8 cellular contexts compared by ENCODE assay signal in the genomic region with DNA sequence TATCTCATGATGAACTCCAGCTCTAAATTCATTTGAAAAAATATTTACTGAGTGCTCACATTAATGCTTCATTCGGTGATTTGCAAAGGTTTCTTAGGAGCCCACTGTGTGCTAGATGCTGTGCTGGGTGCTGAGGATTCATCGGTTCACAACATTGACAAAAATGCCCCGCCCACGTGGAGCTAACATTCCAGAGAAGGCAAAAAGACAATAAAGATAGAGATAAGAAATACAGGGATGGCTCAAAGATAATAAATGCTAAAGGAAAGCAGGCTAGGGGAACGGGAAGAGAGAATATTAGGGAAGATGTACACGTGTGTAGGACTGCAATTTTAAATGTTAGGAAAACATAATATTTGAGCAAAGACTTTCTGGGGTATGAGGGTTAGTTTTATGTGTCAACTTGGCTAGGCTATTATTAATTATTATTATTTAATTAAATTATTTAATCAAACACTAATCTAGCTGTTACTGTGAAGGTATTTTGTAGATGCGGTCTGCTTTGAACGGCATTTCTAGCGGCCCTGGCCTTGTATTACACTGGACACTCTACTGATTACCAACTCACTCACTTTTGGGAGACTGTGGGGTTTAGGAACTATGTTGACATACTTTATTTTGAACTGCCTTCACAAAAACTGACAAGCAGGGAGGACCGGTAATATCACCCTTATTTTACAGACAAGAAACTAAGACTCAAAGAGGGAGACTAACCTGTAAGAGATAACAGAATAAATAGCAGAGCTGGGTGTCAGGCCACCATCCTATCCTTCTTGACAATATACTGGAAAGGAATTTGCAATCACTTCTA.
DNase-seq lines count a peak whose midpoint lies in the region; ATAC-seq and TF ChIP-seq lines count a peak whose summit lies in the region.

No MANE protein-coding gene starts in this region.

- H3K9me2 ChIP-seq in OCI-LY1 (ENCODE audit: low read depth, low read length) = no peaks in the 10 kb centered on the region

- peak overlapping the region; percentile 39 for H3K4me3 ChIP-seq in Caco-2 (ENCODE audit: low read depth, low read length)
- H3K4me3 ChIP-seq in OCI-LY1 (ENCODE audit: low read depth, low read length, poor library complexity, severe bottlenecking) = peak overlapping the region; percentile 95
- peak overlapping the region; percentile 100 for H3K4me3 ChIP-seq in endocrine pancreas (ENCODE audit: control insufficient read depth, insufficient read depth, low read length)
- peak overlapping the region; percentile 92 for H3K4me3 ChIP-seq in osteoblast (ENCODE audit: insufficient read depth, low read length)

- no TSS peak for BruUV-seq in Caco-2 (replicated peaks; lab: Mats Ljungman, UMichigan)

- no peak overlapping the region for H2AFZ ChIP-seq in OCI-LY1 (ENCODE audit: low read length)
- peak overlapping the region; percentile 92 for H2AFZ ChIP-seq in osteoblast (ENCODE audit: low read length)

- H3K9me3 Mint-ChIP-seq in Caco-2 (ENCODE audit: unreplicated experiment) = no peaks in the 10 kb centered on the region

- CTCF ChIA-PET in Caco-2 (lab: Charles Lee) = interaction anchor here (0.6 to 1.0 kb wide), 2 partner anchors 188 to 272 kb away, joined by 3 to 6 read pairs; no protein-coding TSS in a partner anchor

- H3K9ac ChIP-seq in OCI-LY1 (ENCODE audit: low read length) (peak overlapping the region; percentile 98), endocrine pancreas (ENCODE audit: control insufficient read depth, insufficient read depth, low read length) (no peak overlapping the region)

- TF ChIP-seq CTCF in Caco-2 (IDR thresholded peaks at IDR 0.05; ENCODE audit: insufficient read depth in 1 of 2, low read depth in 1 of 2, low read length in 1 of 2, severe bottlenecking in 1 of 2, unreplicated experiment in 1 of 2) (no peak), OCI-LY1 (IDR thresholded peaks at IDR 0.05; ENCODE audit: low read length) (no peak), osteoblast (IDR thresholded peaks at IDR 0.05; ENCODE audit: extremely low read depth, low read depth, low read length) (no peak)

- H3K4me1 ChIP-seq in Caco-2 = peaks cover 16% of the 10 kb centered on the region
- peaks cover 44% of the 10 kb centered on the region for H3K4me1 ChIP-seq in OCI-LY1 (ENCODE audit: insufficient read depth, low read length, severe bottlenecking)
- peaks cover 2% of the 10 kb centered on the region for H3K4me1 ChIP-seq in endocrine pancreas (ENCODE audit: control insufficient read depth, insufficient read depth, low read length)
- peaks cover 27% of the 10 kb centered on the region for H3K4me1 ChIP-seq in osteoblast (ENCODE audit: insufficient read depth, low read length)

- POLR2A ChIA-PET in Caco-2 (lab: Charles Lee) = interaction anchor here (0.6 to 1.5 kb wide), 3 partner anchors 61 to 249 kb away, joined by 3 to 21 read pairs (median 3); partner anchors contain the start of gene IRF2

- H3K27ac ChIP-seq in OCI-LY1 (ENCODE audit: low read depth, low read length, poor library complexity, severe bottlenecking) (no peak overlapping the region), osteoblast (ENCODE audit: low read depth, low read length) (peak overlapping the region; percentile 81)

- peaks cover 14% of the 10 kb centered on the region; the same call in 1 of the 2 replicates for H3F3A ChIP-seq in OCI-LY1 (ENCODE audit: insufficient read depth, low read length)

- H3K27me3 ChIP-seq in Caco-2 (replicated peaks; ENCODE audit: control insufficient read depth, insufficient read depth, low read length) = no peaks in the 10 kb centered on the region
- H3K27me3 ChIP-seq in OCI-LY1 (ENCODE audit: insufficient read depth, low read length) = no peaks in the 10 kb centered on the region
- H3K27me3 ChIP-seq in endocrine pancreas (ENCODE audit: control insufficient read depth, insufficient read depth, low read length) = no peaks in the 10 kb centered on the region
- H3K27me3 ChIP-seq in osteoblast (ENCODE audit: insufficient read depth, low read length) = no peaks in the 10 kb centered on the region

- DNase-seq in Caco-2 (peak; percentile 56 to 57), osteoblast (ENCODE audit: insufficient read length, low spot score, missing footprints) (peak; percentile 23), NCI-H774 (lab: John Stamatoyannopoulos, UW) (no peak), inferior parietal cortex (ENCODE audit: extremely low spot score) (no peak)

- H3K4me2 ChIP-seq in OCI-LY1 (ENCODE audit: low read length) (peak overlapping the region; percentile 85), osteoblast (ENCODE audit: insufficient read depth, low read length) (peak overlapping the region; percentile 95)

- H3K79me2 ChIP-seq in OCI-LY1 (ENCODE audit: insufficient read depth, low read length) (no peaks in the 10 kb centered on the region), osteoblast (ENCODE audit: insufficient read depth, low read length) (peaks cover 11% of the 10 kb centered on the region)

- H4K20me1 ChIP-seq in OCI-LY1 (ENCODE audit: insufficient read depth, low read length) (no peaks in the 10 kb centered on the region), osteoblast (ENCODE audit: insufficient read depth, low read length) (no peaks in the 10 kb centered on the region)

- H3K9me3 ChIP-seq in Caco-2 (no peaks in the 10 kb centered on the region; the same call in 1 of the 2 replicates), OCI-LY1 (ENCODE audit: low read length) (no peaks in the 10 kb centered on the region), endocrine pancreas (ENCODE audit: control insufficient read depth, low read length) (no peaks in the 10 kb centered on the region), osteoblast (ENCODE audit: low read depth, low read length) (no peaks in the 10 kb centered on the region)

- peak overlapping the region; percentile 86 for H3K4me3 Mint-ChIP-seq in Caco-2 (ENCODE audit: unreplicated experiment)

- H3K36me3 ChIP-seq in Caco-2 (ENCODE audit: control insufficient read depth, insufficient read depth, low read length) (no peaks in the 10 kb centered on the region), OCI-LY1 (ENCODE audit: insufficient read depth, low read length) (no peaks in the 10 kb centered on the region), endocrine pancreas (ENCODE audit: control insufficient read depth, insufficient read depth, low read length) (no peaks in the 10 kb centered on the region), osteoblast (ENCODE audit: insufficient read depth, low read length) (no peaks in the 10 kb centered on the region)

- H3K36me3 Mint-ChIP-seq in Caco-2 (ENCODE audit: insufficient read depth, unreplicated experiment) = peaks cover 10% of the 10 kb centered on the region

- ATAC-seq in GM18517 (IDR thresholded peaks at IDR 0.05; ENCODE audit: unreplicated experiment) (no peak), GM18498 (IDR thresholded peaks at IDR 0.05; ENCODE audit: unreplicated experiment) (no peak)

- H3K27me3 Mint-ChIP-seq in Caco-2 (ENCODE audit: insufficient read depth, unreplicated experiment) = no peaks in the 10 kb centered on the region

- intact Hi-C loops in Caco-2 (cut with micrococcal nuclease; ENCODE audit: unreplicated experiment) = loop anchor here (5.0 kb wide), 1 partner anchor 111 kb away; the partner anchor contains the start of genes CASP3 and PRIMPOL

- H3K27ac Mint-ChIP-seq in Caco-2 (ENCODE audit: unreplicated experiment) = peak overlapping the region; percentile 90

- peaks cover 23% of the 10 kb centered on the region for H3K4me1 Mint-ChIP-seq in Caco-2 (ENCODE audit: low read depth, unreplicated experiment)

Comparison
In these comparisons a context has a peak if more than half of its experiments do, and no peak if none do; other contexts are left out.
1. DNase-seq: peak in Caco-2 (2 of 2) and osteoblast (single experiment); none in NCI-H774 (single experiment) and inferior parietal cortex (single experiment).
2. H3K4me3 ChIP-seq: peak in every context shown above with its lines; median percentile 100 in endocrine pancreas; 95 in OCI-LY1; 92 in osteoblast; 39 in Caco-2.